32 cellular contexts compared by ENCODE assay signal in genomic region chr20:41344938-41345728, GRCh38. TPM values are rescaled to one million over a fixed set of nuclear protein-coding genes. Genes with fewer than 3 reads are reported as not detected.
A peak's percentile ranks its signal among the peaks of the same experiment; 100 is the strongest.
DNase-seq lines count a peak whose midpoint lies in the region; ATAC-seq and TF ChIP-seq lines count a peak whose summit lies in the region.
"Had no signal": no experiment of that assay in that cellular context is flagged by ENCODE, and none has a peak within 500 bp of the region (broad histone marks: within the 10 kb centered on the region; RNA-seq: fewer than 3 reads in every experiment).

No MANE protein-coding gene starts in this region.

- POLR2A ChIA-PET in IMR-90 (lab: Charles Lee; ENCODE audit: unreplicated experiment): no interaction called here

- H3K4me3 ChIP-seq in IMR-90 (ENCODE audit: insufficient read depth, low read depth, low read length) (no peak overlapping the region), trophoblast cell (ENCODE audit: low read depth, low read length) (no peak overlapping the region), HAP-1 (no peak overlapping the region)
- H3K4me3 ChIP-seq: BLaER1, colonic mucosa, GM23338, hepatocyte, left lung, testis, uterus had no signal

- no peaks in the 10 kb centered on the region for H3K9me3 Mint-ChIP-seq in chondrocyte (ENCODE audit: low read depth)
- H3K9me3 Mint-ChIP-seq: activated B cell treated with CpG ODN at 0.5 μM for 24 hours; activated naive CD4-positive, alpha-beta T cell treated with anti-CD3 and anti-CD28 coated beads, Interleukin-2, amount 10 ng/mL, durations not matched to agents 7 days and 5 days; GM23338 had no signal

- H3K79me2 ChIP-seq in trophoblast cell (ENCODE audit: control insufficient read depth, insufficient read depth, low read length, poor library complexity): peaks cover 3% of the 10 kb centered on the region

- WGBS in IMR-90 (ENCODE audit: extremely low coverage in 2 of 2, insufficient read length in 1 of 2), 2 experiments: 74% methylated on average over 3 of the region's 11 CpGs; no CpG with 5 or more reads in 1 of the 2 experiments
- no CpG with 5 or more reads among the region's 11 CpGs for WGBS in trophoblast cell (ENCODE audit: extremely low coverage, insufficient coverage, insufficient read length)

- no peak for ATAC-seq in IMR-90 (ENCODE audit: low read depth)
- ATAC-seq in GM19467 (IDR thresholded peaks at IDR 0.05; ENCODE audit: unreplicated experiment): no peak
- ATAC-seq: activated CD8-positive, alpha-beta memory T cell treated with anti-CD3 and anti-CD28 coated beads, Interleukin-2, amount 10 ng/mL, durations not matched to agents 7 days and 5 days; GM23338; left lung; sciatic nerve had no signal

- intact Hi-C loops in IMR-90 (cut with micrococcal nuclease): loop anchor here (10.0 kb wide), 1 partner anchor 350 kb away; no protein-coding TSS in a partner anchor

- no peaks in the 10 kb centered on the region; the same call in 1 of the 2 replicates for H3K9me1 ChIP-seq in IMR-90 (ENCODE audit: insufficient read depth, low read length)

- H2BK120ac ChIP-seq in IMR-90 (ENCODE audit: low read depth, low read length) (no peak overlapping the region), trophoblast cell (ENCODE audit: insufficient read depth, low read length, poor library complexity) (no peak overlapping the region)

- no peak overlapping the region for H3K56ac ChIP-seq in IMR-90 (ENCODE audit: extremely low read depth, insufficient read depth, low read length)

- H2BK12ac ChIP-seq in trophoblast cell (ENCODE audit: low read length): no peak overlapping the region

- H2BK15ac ChIP-seq in IMR-90 (ENCODE audit: low read depth, low read length): no peak overlapping the region

- H3K79me1 ChIP-seq in IMR-90 (ENCODE audit: low read depth in 1 of 2, low read length in 2 of 2) (peaks cover 0 to 6% of the 10 kb centered on the region in 2 experiments; a peak in 1 of 4 replicates), trophoblast cell (ENCODE audit: low read length) (peaks cover 12% of the 10 kb centered on the region)

- H3K9ac ChIP-seq in IMR-90 (ENCODE audit: low read depth, low read length): no peak overlapping the region
- H3K9ac ChIP-seq in trophoblast cell (ENCODE audit: low read length): no peak overlapping the region
- H3K9ac ChIP-seq: BLaER1 had no signal

- no peaks in the 10 kb centered on the region for H3K27me3 Mint-ChIP-seq in chondrocyte (ENCODE audit: low read depth)
- H3K27me3 Mint-ChIP-seq: activated B cell treated with CpG ODN at 0.5 μM for 24 hours; activated CD8-positive, alpha-beta memory T cell treated with anti-CD3 and anti-CD28 coated beads, Interleukin-2, amount 10 ng/mL, durations not matched to agents 7 days and 5 days had no signal

- H3K36me3 Mint-ChIP-seq in chondrocyte (ENCODE audit: low read depth): no peaks in the 10 kb centered on the region
- H3K36me3 Mint-ChIP-seq: activated CD8-positive, alpha-beta memory T cell treated with anti-CD3 and anti-CD28 coated beads, Interleukin-2, amount 10 ng/mL, durations not matched to agents 7 days and 5 days; activated naive CD4-positive, alpha-beta T cell treated with anti-CD3 and anti-CD28 coated beads, Interleukin-2, amount 10 ng/mL, durations not matched to agents 7 days and 5 days had no signal

- H2BK20ac ChIP-seq in IMR-90 (ENCODE audit: low read depth, low read length): no peak overlapping the region

- H2AFZ ChIP-seq in IMR-90 (replicated peaks; ENCODE audit: low read length, poor library complexity): peak overlapping the region; percentile 17
- H2AFZ ChIP-seq in trophoblast cell (ENCODE audit: insufficient read depth, low read length, poor library complexity): no peak overlapping the region
- H2AFZ ChIP-seq: GM23338, hepatocyte had no signal

- no peak overlapping the region for H3K4me2 ChIP-seq in IMR-90 (ENCODE audit: low read depth, low read length)
- no peak overlapping the region for H3K4me2 ChIP-seq in trophoblast cell (ENCODE audit: low read length)
- H3K4me2 ChIP-seq: BLaER1, GM23338, hepatocyte had no signal

- H4K20me1 ChIP-seq in IMR-90 (ENCODE audit: insufficient read depth, low read length): no peaks in the 10 kb centered on the region
- H4K20me1 ChIP-seq: BLaER1 had no signal

- H3K27me3 ChIP-seq in IMR-90 (ENCODE audit: control insufficient read depth, insufficient read depth, low read length): no peaks in the 10 kb centered on the region
- H3K27me3 ChIP-seq in trophoblast cell (ENCODE audit: insufficient read depth, low read length): no peaks in the 10 kb centered on the region
- no peaks in the 10 kb centered on the region for H3K27me3 ChIP-seq in HAP-1 (ENCODE audit: low read depth)
- H3K27me3 ChIP-seq: BLaER1, colonic mucosa, hepatocyte, left lung, testis, uterus had no signal

- no peak overlapping the region for H4K5ac ChIP-seq in IMR-90 (ENCODE audit: low read depth, low read length)

- H3K4me1 ChIP-seq in IMR-90 (ENCODE audit: control insufficient read depth, insufficient read depth, low read length) (peaks cover 9% of the 10 kb centered on the region; the same call in 1 of the 2 replicates), trophoblast cell (ENCODE audit: control insufficient read depth in 1 of 2, insufficient read depth in 2 of 2, low read length in 2 of 2) (peaks cover 16 to 21% of the 10 kb centered on the region in 2 experiments), HAP-1 (peaks cover 9% of the 10 kb centered on the region)
- H3K4me1 ChIP-seq: colonic mucosa, uterus had no signal

- dilution Hi-C loops in IMR-90 (cut with HindIII; ENCODE audit: low sequenced_read_pairs, unreplicated experiment): no loop called here

- TF ChIP-seq CTCF in IMR-90 (conservative IDR thresholded peaks at IDR 0.05; ENCODE audit: low read depth, low read length) (no peak), chondrocyte (IDR thresholded peaks at IDR 0.05) (no peak)

- no peak overlapping the region for H2AK9ac ChIP-seq in IMR-90 (replicated peaks; ENCODE audit: low read depth, low read length, poor library complexity)

- no peak overlapping the region for H2BK5ac ChIP-seq in IMR-90 (ENCODE audit: low read depth, low read length, poor library complexity, severe bottlenecking)
- H2BK5ac ChIP-seq in trophoblast cell (ENCODE audit: low read depth, low read length, poor library complexity): no peak overlapping the region

- no peak overlapping the region for H3K27ac ChIP-seq in IMR-90 (ENCODE audit: insufficient read depth, low read length)
- no peak overlapping the region for H3K27ac ChIP-seq in trophoblast cell (ENCODE audit: low read depth, low read length)
- H3K27ac ChIP-seq: BLaER1, colonic mucosa, hepatocyte, HL-60, left lung, testis, uterus had no signal

- H3K4me3 Mint-ChIP-seq in chondrocyte (ENCODE audit: unreplicated experiment): no peak overlapping the region
- H3K4me3 Mint-ChIP-seq: activated B cell treated with CpG ODN at 0.5 μM for 24 hours; activated CD8-positive, alpha-beta memory T cell treated with anti-CD3 and anti-CD28 coated beads, Interleukin-2, amount 10 ng/mL, durations not matched to agents 7 days and 5 days; activated naive CD4-positive, alpha-beta T cell treated with anti-CD3 and anti-CD28 coated beads, Interleukin-2, amount 10 ng/mL, durations not matched to agents 7 days and 5 days; GM23338 had no signal

- H2AK5ac ChIP-seq in IMR-90 (ENCODE audit: low read depth, low read length) (no peak overlapping the region), trophoblast cell (ENCODE audit: low read length) (no peak overlapping the region)

- TF ChIP-seq POLR2A in IMR-90 (IDR thresholded peaks at IDR 0.05; ENCODE audit: low read depth, low read length): no peak

- no peak overlapping the region for H4K12ac ChIP-seq in trophoblast cell (ENCODE audit: low read depth, low read length)

- no TSS peak for BruUV-seq in IMR-90 (replicated peaks; lab: Mats Ljungman, UMichigan)

- H3K14ac ChIP-seq in IMR-90 (replicated peaks; ENCODE audit: low read depth, low read length): no peak overlapping the region
- no peak overlapping the region for H3K14ac ChIP-seq in trophoblast cell (ENCODE audit: low read length)

- H3K4me1 Mint-ChIP-seq in chondrocyte (ENCODE audit: low read depth): peaks cover 3% of the 10 kb centered on the region

- in situ Hi-C loops in IMR-90 (cut with MboI; ENCODE audit: low sequenced_read_pairs): loop anchor here (5.0 to 10.0 kb wide), 2 partner anchors 168 to 370 kb away; no protein-coding TSS in a partner anchor
- in situ Hi-C loops in HAP-1 (cut with MboI; ENCODE audit: low sequenced_read_pairs): loop anchor here (5.0 to 10.0 kb wide), 2 partner anchors 168 to 380 kb away; no protein-coding TSS in a partner anchor

- H3K36me3 ChIP-seq in IMR-90 (ENCODE audit: control insufficient read depth, insufficient read depth, low read length) (no peaks in the 10 kb centered on the region; the same call in 1 of the 2 replicates), trophoblast cell (ENCODE audit: control insufficient read depth in 1 of 2, insufficient read depth in 2 of 2, low read length in 2 of 2) (peaks cover 0 to 3% of the 10 kb centered on the region in 2 experiments), HAP-1 (replicated peaks) (no peaks in the 10 kb centered on the region)
- H3K36me3 ChIP-seq: BLaER1, colonic mucosa, uterus had no signal

- H4K91ac ChIP-seq in IMR-90 (ENCODE audit: insufficient read depth, low read depth, low read length): no peak overlapping the region
- H4K91ac ChIP-seq in trophoblast cell (ENCODE audit: low read depth, low read length): no peak overlapping the region

- H3K27ac Mint-ChIP-seq in chondrocyte (ENCODE audit: unreplicated experiment): no peak overlapping the region
- H3K27ac Mint-ChIP-seq: activated B cell treated with CpG ODN at 0.5 μM for 24 hours; activated CD8-positive, alpha-beta memory T cell treated with anti-CD3 and anti-CD28 coated beads, Interleukin-2, amount 10 ng/mL, durations not matched to agents 7 days and 5 days; activated naive CD4-positive, alpha-beta T cell treated with anti-CD3 and anti-CD28 coated beads, Interleukin-2, amount 10 ng/mL, durations not matched to agents 7 days and 5 days; GM23338 had no signal

- H4K8ac ChIP-seq in IMR-90 (ENCODE audit: low read depth in 2 of 2, low read length in 2 of 2): no peak overlapping the region
- H4K8ac ChIP-seq in trophoblast cell (ENCODE audit: low read depth, low read length): no peak overlapping the region

- H3K4ac ChIP-seq in IMR-90 (ENCODE audit: low read depth, low read length): no peak overlapping the region
- H3K4ac ChIP-seq in trophoblast cell (ENCODE audit: low read depth, low read length): peak overlapping the region; percentile 17

- no peaks in the 10 kb centered on the region for H3K9me3 ChIP-seq in IMR-90 (ENCODE audit: control insufficient read depth, insufficient read depth, low read length)
- no peaks in the 10 kb centered on the region for H3K9me3 ChIP-seq in trophoblast cell (ENCODE audit: insufficient read depth, low read depth, low read length)
- H3K9me3 ChIP-seq in HAP-1: no peaks in the 10 kb centered on the region
- H3K9me3 ChIP-seq: BLaER1, colonic mucosa, left lung, testis, uterus had no signal

- DNase-seq in Daoy (ENCODE audit: low read depth) (peak; percentile 28), IMR-90 (no peak), chondrocyte (ENCODE audit: low spot score) (peak; percentile 68), trophoblast cell (no peak), HAP-1 (ENCODE audit: low spot score in 2 of 2) (no peak), COLO829 (ENCODE audit: low spot score) (no peak)
- no peak for DNase-seq in activated CD8-positive, alpha-beta memory T cell treated with anti-CD3 and anti-CD28 coated beads, Interleukin-2, amount 50 U/mL, for 4 hours
- DNase-seq: activated B cell treated with CpG ODN at 0.5 μM for 24 hours; activated CD8-positive, alpha-beta memory T cell treated with anti-CD3 and anti-CD28 coated beads, Interleukin-2, amount 10 ng/mL, durations not matched to agents 7 days and 5 days; activated naive CD4-positive, alpha-beta T cell treated with anti-CD3 and anti-CD28 coated beads, Interleukin-2, amount 10 ng/mL, durations not matched to agents 7 days and 5 days; colonic mucosa; DND-41; effector CD8-positive, alpha-beta T cell; erythroblast; mesendoderm; NCI-H1105 treated with DMSO at 0.1 percent for 48 hours; NCI-H2029; NCI-H82; OCI-M1; SIG-M5; stimulated activated naive CD4-positive, alpha-beta T cell treated with Interleukin-2 at 50 U/mL for 16 hours; SW 1271; T1000; testis; uterus had no signal

- no peak overlapping the region for H3K23ac ChIP-seq in IMR-90 (ENCODE audit: low read depth, low read length)
- H3K23ac ChIP-seq in trophoblast cell (ENCODE audit: low read length): no peak overlapping the region

- CTCF ChIA-PET in IMR-90 (lab: Yijun Ruan, JAX): interaction anchor here (1.0 kb wide), 1 partner anchor 16 kb away, joined by 3 read pairs; no protein-coding TSS in a partner anchor

- no peak overlapping the region for H3K18ac ChIP-seq in IMR-90 (ENCODE audit: low read depth, low read length)
- H3K18ac ChIP-seq in trophoblast cell (ENCODE audit: low read length): peak overlapping the region; percentile 41

- TF ChIP-seq RAD21 in IMR-90 (IDR thresholded peaks at IDR 0.05; ENCODE audit: low read length): no peak

RNA-seq across cellular contexts. Expression of gene LPIN3, which starts 4.5 kb away (rescaled TPM):
- 0.06 TPM in 1 of 2 replicates, not detected in the other for total RNA-seq in Daoy (2014; rRNA removed; shearing (Covaris generic))
- 1.7 and 2.3 TPM in 2 replicates for total RNA-seq in IMR-90 (2012; rRNA removed)
- 6.1 and 8.3 TPM in 2 replicates for polyA plus RNA-seq in IMR-90 (2012; rRNA removed)
- 1.7 and 3.0 TPM in 2 replicates for polyA plus RNA-seq in IMR-90 (2012; cell fraction: cytosol; rRNA removed)
- polyA plus RNA-seq in IMR-90 (2012; cell fraction: nucleus; rRNA removed; ENCODE audit: low replicate concordance): 52.7 and 87.4 TPM in 2 replicates
- total RNA-seq in chondrocyte: 3.3 to 5.1 TPM (median 3.5 TPM) in 3 replicates
- 6.5 TPM in 2 replicates for polyA plus RNA-seq in trophoblast cell (2013)

RNA-seq across cellular contexts. Expression of gene EMILIN3, which starts 21.5 kb away (rescaled TPM):
- 0.23 TPM in 1 of 2 replicates, not detected in the other for total RNA-seq in Daoy (2014; rRNA removed; shearing (Covaris generic))
- total RNA-seq in IMR-90 (2012; rRNA removed) (under 0.01 TPM in 2 replicates), chondrocyte (0.46 to 1.2 TPM (median 0.47 TPM) in 3 replicates)
- polyA plus RNA-seq in IMR-90 (2012; rRNA removed): 0.07 and 0.16 TPM in 2 replicates
- 0.04 and 0.15 TPM in 2 replicates for polyA plus RNA-seq in IMR-90 (2012; cell fraction: cytosol; rRNA removed)
- 0.02 and 0.10 TPM in 2 replicates for polyA plus RNA-seq in IMR-90 (2012; cell fraction: nucleus; rRNA removed; ENCODE audit: low replicate concordance)
- polyA plus RNA-seq in trophoblast cell (2013): 0.34 and 0.37 TPM in 2 replicates
- total RNA-seq: activated B cell treated with CpG ODN at 0.5 μM for 24 hours; activated CD8-positive, alpha-beta memory T cell treated with anti-CD3 and anti-CD28 coated beads, Interleukin-2, amount 10 ng/mL, durations not matched to agents 7 days and 5 days had no signal

RNA-seq across cellular contexts. Expression of gene ZHX3, which starts 27.6 kb away (rescaled TPM):
- 3.6 and 5.4 TPM in 2 replicates for total RNA-seq in Daoy (2014; rRNA removed; shearing (Covaris generic))
- 28.0 and 28.3 TPM in 2 replicates for total RNA-seq in IMR-90 (2012; rRNA removed)
- 22.0 and 25.0 TPM in 2 replicates for polyA plus RNA-seq in IMR-90 (2012; rRNA removed)
- 11.2 and 16.4 TPM in 2 replicates for polyA plus RNA-seq in IMR-90 (2012; cell fraction: cytosol; rRNA removed)
- polyA plus RNA-seq in IMR-90 (2012; cell fraction: nucleus; rRNA removed; ENCODE audit: low replicate concordance): 13.8 and 21.1 TPM in 2 replicates
- total RNA-seq in chondrocyte: 52.6 to 55.5 TPM (median 52.9 TPM) in 3 replicates
- 5.3 and 6.3 TPM in 2 replicates for polyA plus RNA-seq in trophoblast cell (2013)

Comparison
In these comparisons a context has a peak if more than half of its experiments do, and no peak if none do; other contexts are left out.
1. DNase-seq: peak in Daoy (single experiment) and chondrocyte (single experiment); none in IMR-90 (single experiment), trophoblast cell (0 of 2), activated CD8-positive, alpha-beta memory T cell treated with anti-CD3 and anti-CD28 coated beads, Interleukin-2, amount 50 U/mL, for 4 hours (single experiment), HAP-1 (0 of 2) and COLO829 (single experiment).